Comparison of ENCODE assay signal across 11 cellular contexts in genomic region chr15:81111510-81112375, GRCh38. TPM values are rescaled to one million over a fixed set of nuclear protein-coding genes. Genes with fewer than 3 reads are reported as not detected.
DNase-seq lines count a peak whose midpoint lies in the region; ATAC-seq and TF ChIP-seq lines count a peak whose summit lies in the region.
"Had no signal": no experiment of that assay in that cellular context is flagged by ENCODE, and none has a peak within 500 bp of the region (broad histone marks: within the 10 kb centered on the region; RNA-seq: fewer than 3 reads in every experiment).

No MANE protein-coding gene starts in this region.

- H3K27me3 Mint-ChIP-seq in naive thymus-derived CD8-positive, alpha-beta T cell, result peaks cover 17 to 40% (median 28%) of the 10 kb centered on the region in 5 donors

- DNase-seq in epithelial cell of esophagus (ENCODE audit: low read depth) (peak; percentile 82), left ventricle myocardium superior (no peak), NCI-H1694 (lab: John Stamatoyannopoulos, UW) (no peak), Kasumi-1 (lab: John Stamatoyannopoulos, UW) (no peak)
- no peak for DNase-seq in naive thymus-derived CD8-positive, alpha-beta T cell
- DNase-seq: NCI-H2029 treated with DMSO at 0.1 percent for 48 hours had no signal

- TF ChIP-seq CTCF in epithelial cell of esophagus (IDR thresholded peaks at IDR 0.05; ENCODE audit: insufficient read depth, low read depth, low read length, missing control alignments), result no peak

- ATAC-seq in GM18511 (IDR thresholded peaks at IDR 0.05; ENCODE audit: unreplicated experiment) (peak; percentile 94), GM21423 (IDR thresholded peaks at IDR 0.05; ENCODE audit: unreplicated experiment) (peak; percentile 93), HG03103 (IDR thresholded peaks at IDR 0.05; ENCODE audit: low read depth, unreplicated experiment) (peak; percentile 82), left ventricle myocardium superior (no peak)
- ATAC-seq in naive thymus-derived CD8-positive, alpha-beta T cell, result no peak

- intact Hi-C loops in left ventricle myocardium superior (cut with micrococcal nuclease), result no loop called here

- no peak overlapping the region for H3K27ac Mint-ChIP-seq in naive thymus-derived CD8-positive, alpha-beta T cell
- H3K27ac Mint-ChIP-seq: activated T-helper 1 cell treated with anti-CD3 and anti-CD28 coated beads, Interleukin-12 subunit alpha, Interleukin-12 subunit beta, Interleukin-2, Interleukin-4 antibody, amounts not matched to agents 30 ng/mL and 10 ng/mL and 1 ng/mL, durations not matched to agents 14 hours and 24 hours and 36 hours had no signal

- H3K4me3 Mint-ChIP-seq in naive thymus-derived CD8-positive, alpha-beta T cell, result no peak overlapping the region
- H3K4me3 Mint-ChIP-seq: activated T-helper 1 cell treated with anti-CD3 and anti-CD28 coated beads, Interleukin-12 subunit alpha, Interleukin-12 subunit beta, Interleukin-2, Interleukin-4 antibody, amounts not matched to agents 30 ng/mL and 10 ng/mL and 1 ng/mL, durations not matched to agents 14 hours and 24 hours and 36 hours had no signal

- POLR2A ChIA-PET in naive thymus-derived CD8-positive, alpha-beta T cell (lab: Charles Lee), result interaction anchor here (0.5 kb wide), 1 partner anchor 1099 kb away, joined by 3 read pairs; no protein-coding TSS in a partner anchor

- no peaks in the 10 kb centered on the region for H3K36me3 Mint-ChIP-seq in naive thymus-derived CD8-positive, alpha-beta T cell

- no peaks in the 10 kb centered on the region for H3K4me1 Mint-ChIP-seq in naive thymus-derived CD8-positive, alpha-beta T cell

- H3K4me3 ChIP-seq in epithelial cell of esophagus (ENCODE audit: low read length), result no peak overlapping the region

- no peaks in the 10 kb centered on the region for H3K9me3 Mint-ChIP-seq in naive thymus-derived CD8-positive, alpha-beta T cell
- H3K9me3 Mint-ChIP-seq: activated T-helper 1 cell treated with anti-CD3 and anti-CD28 coated beads, Interleukin-12 subunit alpha, Interleukin-12 subunit beta, Interleukin-2, Interleukin-4 antibody, amounts not matched to agents 30 ng/mL and 10 ng/mL and 1 ng/mL, durations not matched to agents 14 hours and 24 hours and 36 hours had no signal

RNA-seq across cellular contexts. Expression of gene CFAP161, which starts 22.3 kb away (rescaled TPM):
- under 1 TPM in 1 of 2 experiments, not detected in 1; 0.21 TPM for total RNA-seq in naive thymus-derived CD8-positive, alpha-beta T cell
- polyA plus RNA-seq in naive thymus-derived CD8-positive, alpha-beta T cell, result not detected
- 0.94 TPM for total RNA-seq in left ventricle myocardium superior
- total RNA-seq: activated T-helper 1 cell treated with anti-CD3 and anti-CD28 coated beads, Interleukin-12 subunit alpha, Interleukin-12 subunit beta, Interleukin-2, Interleukin-4 antibody, amounts not matched to agents 30 ng/mL and 10 ng/mL and 1 ng/mL, durations not matched to agents 14 hours and 24 hours and 36 hours; osteocyte had no signal

Comparison
In these comparisons a context has a peak if more than half of its experiments do, and no peak if none do; other contexts are left out.
1. ATAC-seq: peak in GM18511 (single experiment), GM21423 (single experiment) and HG03103 (single experiment); none in naive thymus-derived CD8-positive, alpha-beta T cell (0 of 2) and left ventricle myocardium superior (single experiment).